8 cellular contexts compared by ENCODE assay signal in the genomic region with DNA sequence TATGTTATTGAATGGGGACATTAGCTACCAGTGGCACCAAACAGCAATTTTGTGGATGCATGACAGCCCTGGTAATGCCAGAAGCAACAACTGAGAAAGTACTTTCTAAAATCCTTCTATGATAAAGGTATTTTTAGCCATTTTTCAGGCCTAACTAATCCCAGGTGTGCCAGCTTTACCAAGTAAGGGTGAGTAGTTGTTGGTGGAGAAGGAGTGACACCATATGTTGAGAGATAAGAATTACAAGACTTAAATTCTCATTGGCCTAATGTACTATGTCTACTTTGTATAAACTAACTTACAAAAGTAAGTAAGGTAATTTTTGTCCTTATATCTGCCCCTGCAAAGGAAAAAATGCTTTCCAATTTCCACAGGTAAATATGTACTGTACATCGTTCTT. TPM values are rescaled to one million over a fixed set of nuclear protein-coding genes. Genes with fewer than 3 reads are reported as not detected.
DNase-seq lines count a peak whose midpoint lies in the region; ATAC-seq, FAIRE-seq and TF ChIP-seq lines count a peak whose summit lies in the region.

No MANE protein-coding gene starts in this region.

- TF ChIP-seq RAD21 in HepG2 (CRISPR knock-in tag; IDR thresholded peaks at IDR 0.05) = peak; percentile 50

- POLR2A ChIA-PET in A673 (lab: Charles Lee; ENCODE audit: low non-redundant PET) (no interaction called here), HepG2 (lab: Yijun Ruan, JAX) (interaction anchor here (1.0 to 1.1 kb wide), 2 partner anchors 183 to 440 kb away, joined by 3 to 4 read pairs; a partner anchor contains a TSS)

- H3K79me2 ChIP-seq in HepG2 (ENCODE audit: insufficient read depth, low read length) = peaks cover 4% of the 10 kb centered on the region

- 0% methylated on average over 1 of the region's 1 CpG for WGBS in HepG2 (ENCODE audit: low lambda C conversion rate)

- CTCF ChIA-PET in A673 (lab: Charles Lee) = interaction anchor here (0.5 kb wide), 1 partner anchor 345 kb away, joined by 7 read pairs; no protein-coding TSS in a partner anchor
- CTCF ChIA-PET in HepG2 (lab: Yijun Ruan, JAX; ENCODE audit: low intra/inter-chr PET ratio, low total read pairs) = interaction anchor here (1.4 to 2.4 kb wide), 3 partner anchors 261 to 536 kb away, joined by 5 to 13 read pairs (median 6); a partner anchor contains a TSS

- no peak for TF ChIP-seq EP300 in HepG2 (IDR thresholded peaks at IDR 0.05; ENCODE audit: low read depth in 2 of 2, low read length in 2 of 2)
- no peak for TF ChIP-seq EP300 in HepG2 (CRISPR knock-in tag; IDR thresholded peaks at IDR 0.05; ENCODE audit: borderline replicate concordance)

- peak; percentile 36 for DNase-seq in A673 (ENCODE audit: low spot score)
- DNase-seq in GM12865 (ENCODE audit: low read depth) = peak; percentile 72
- DNase-seq in HepG2 (ENCODE audit: low spot score) = peak; percentile 15
- no peak for DNase-seq in left colon

- no peaks in the 10 kb centered on the region for H3K36me3 ChIP-seq in A673 (ENCODE audit: insufficient read depth, low read length, poor library complexity, severe bottlenecking)
- H3K36me3 ChIP-seq in HepG2 (replicated peaks in 1 of 2; ENCODE audit: control insufficient read depth in 1 of 2, insufficient read depth in 2 of 2, low read length in 2 of 2) = no peaks in the 10 kb centered on the region

- H3K27me3 ChIP-seq in A673 (replicated peaks; ENCODE audit: insufficient read depth, low read depth, low read length, poor library complexity) (no peaks in the 10 kb centered on the region), HepG2 (ENCODE audit: control insufficient read depth in 1 of 2, insufficient read depth in 2 of 2, low read length in 2 of 2) (no peaks in the 10 kb centered on the region; a peak in 1 of 5 replicates)

- peak; percentile 24 for ATAC-seq in HG03575 (IDR thresholded peaks at IDR 0.05; ENCODE audit: extremely low read depth, insufficient number of reproducible peaks, low FRiP score, unreplicated experiment)
- 0 out of 3 replicates have a peak, but pooled peaks have one; percentile 23 for ATAC-seq in HepG2
- no peak for ATAC-seq in GM21825 (IDR thresholded peaks at IDR 0.05; ENCODE audit: unreplicated experiment)
- ATAC-seq in left colon = no peak
- ATAC-seq in GM21723 (IDR thresholded peaks at IDR 0.05; ENCODE audit: unreplicated experiment) = no peak

- BruUV-seq in A673 (replicated peaks; lab: Mats Ljungman, UMichigan) (no TSS peak), HepG2 (replicated peaks; lab: Mats Ljungman, UMichigan) (no TSS peak)

- H3K4me1 ChIP-seq in A673 (ENCODE audit: insufficient read depth, low read length, poor library complexity, severe bottlenecking) (peaks cover under 1% of the 10 kb centered on the region), HepG2 (ENCODE audit: insufficient read depth, low read length) (peaks cover 8% of the 10 kb centered on the region)

- H3K4me3 ChIP-seq in A673 (ENCODE audit: low read depth, low read length, poor library complexity, severe bottlenecking) (no peak overlapping the region), GM12865 (ENCODE audit: low read depth, low read length) (no peak overlapping the region), HepG2 (replicated peaks in 1 of 3; ENCODE audit: insufficient read depth in 1 of 3, low read depth in 2 of 3, low read length in 3 of 3) (no peak overlapping the region)

- no peak for FAIRE-seq in HepG2 (lab: Jason Lieb, UNC)

- no peaks in the 10 kb centered on the region for H3K9me3 ChIP-seq in A673 (ENCODE audit: low read depth, low read length, poor library complexity, severe bottlenecking)
- H3K9me3 ChIP-seq in HepG2 (ENCODE audit: low read length) = no peaks in the 10 kb centered on the region

- in situ Hi-C loops in HepG2 (cut with HindIII; ENCODE audit: extremely low pct_ligation_motif_present, low pct_unique_long_range_greater_than_20kb) = loop anchor here (25.0 kb wide), 3 partner anchors 269 to 794 kb away; a partner anchor contains a TSS

- H2AFZ ChIP-seq in HepG2 (ENCODE audit: low read length) = no peak overlapping the region

- no peak overlapping the region for H3K4me2 ChIP-seq in HepG2 (ENCODE audit: low read depth, low read length)

- TF ChIP-seq POLR2A in HepG2 (IDR thresholded peaks at IDR 0.05; ENCODE audit: insufficient read depth in 1 of 2, low read depth in 2 of 2, low read length in 2 of 2) = no peak

- no peak overlapping the region for H3K9ac ChIP-seq in HepG2 (ENCODE audit: insufficient read depth, low read depth, low read length)

- H4K20me1 ChIP-seq in HepG2 (ENCODE audit: insufficient read depth, low read length) = no peaks in the 10 kb centered on the region

- TF ChIP-seq CTCF in A673 (conservative IDR thresholded peaks at IDR 0.05; ENCODE audit: low read depth, low read length) (peak; percentile 53), GM12865 (IDR thresholded peaks at IDR 0.05; ENCODE audit: insufficient read depth, low read depth, low read length, missing control alignments) (peak; percentile 57), VCaP (conservative IDR thresholded peaks at IDR 0.05) (peak; percentile 77), HepG2 (CRISPR knock-in tag; IDR thresholded peaks at IDR 0.05) (peak; percentile 68)

- intact Hi-C loops in A673 (cut with micrococcal nuclease; ENCODE audit: unreplicated experiment) = loop anchor here (2.0 to 5.0 kb wide), 3 partner anchors 258 to 796 kb away; no protein-coding TSS in a partner anchor
- intact Hi-C loops in HepG2 (cut with micrococcal nuclease; ENCODE audit: unreplicated experiment) = loop anchor here (1.0 to 2.0 kb wide), 3 partner anchors 81 to 799 kb away; a partner anchor contains a TSS
- intact Hi-C loops in left colon (cut with DNase I, micrococcal nuclease) = no loop called here

- H3K27ac ChIP-seq in A673 (ENCODE audit: low read depth, low read length, poor library complexity, severe bottlenecking) (no peak overlapping the region), VCaP (peak overlapping the region; percentile 70; the same call in 1 of the 2 replicates), HepG2 (ENCODE audit: extremely low read length, insufficient read depth, low read length) (no peak overlapping the region)

RNA-seq across cellular contexts. Expression of a gene that starts 4.1 kb away (rescaled TPM):
- 42.6 and 49.7 TPM in 2 replicates for total RNA-seq in A673 (2021)
- 51.0 and 66.2 TPM in 2 replicates for total RNA-seq in HepG2 (2016; rRNA removed; fragmentation: Illumina TruSeq; extraction: Trizol)
- 38.5 and 43.1 TPM in 2 replicates for total RNA-seq in HepG2 (2016; cell fraction: cytosol; rRNA removed; fragmentation: Illumina TruSeq; extraction: Trizol; ENCODE audit: low read depth)
- total RNA-seq in HepG2 (2016; cell fraction: insoluble cytoplasmic fraction; rRNA removed; fragmentation: Illumina TruSeq; extraction: Trizol) = 55.5 and 63.3 TPM in 2 replicates
- 51.7 and 64.0 TPM in 2 replicates for total RNA-seq in HepG2 (2016; cell fraction: membrane; rRNA removed; fragmentation: Illumina TruSeq; extraction: Trizol)
- 20.8 and 27.4 TPM in 2 replicates for total RNA-seq in HepG2 (2016; cell fraction: nucleus; rRNA removed; fragmentation: Illumina TruSeq; extraction: Trizol)
- polyA plus RNA-seq in HepG2 (2011; rRNA removed) = 34.3 and 41.4 TPM in 2 replicates
- 19.2 and 23.8 TPM in 2 replicates for polyA plus RNA-seq in HepG2 (2011; cell fraction: cytosol; rRNA removed)
- polyA plus RNA-seq in HepG2 (2011; cell fraction: nucleus; rRNA removed) = 7.0 and 8.8 TPM in 2 replicates
- polyA plus RNA-seq in HepG2 (2012) = 39.2 and 39.8 TPM in 2 replicates
- 52.8 and 70.6 TPM in 2 replicates for polyA plus RNA-seq in HepG2 (2016; cell fraction: cytosol; fragmentation: Illumina TruSeq; extraction: Trizol; ENCODE audit: low read depth)
- polyA plus RNA-seq in HepG2 (2016; cell fraction: insoluble cytoplasmic fraction; fragmentation: Illumina TruSeq; extraction: Trizol; ENCODE audit: low read depth) = 95.8 and 101 TPM in 2 replicates
- polyA plus RNA-seq in HepG2 (2016; cell fraction: membrane; fragmentation: Illumina TruSeq; extraction: Trizol; ENCODE audit: low read depth) = 68.1 and 83.6 TPM in 2 replicates
- 44.3 and 48.4 TPM in 2 replicates for polyA plus RNA-seq in HepG2 (2016; cell fraction: nucleus; fragmentation: Illumina TruSeq; extraction: Trizol; ENCODE audit: insufficient read depth, low read depth)
- polyA minus RNA-seq in HepG2 (2011; rRNA and poly(A)+ RNA removed; ENCODE audit: low replicate concordance) = 7.3 and 16.0 TPM in 2 replicates
- polyA minus RNA-seq in HepG2 (2011; cell fraction: cytosol; rRNA and poly(A)+ RNA removed) = 5.7 and 6.1 TPM in 2 replicates
- 23.8 and 24.9 TPM in 2 replicates for polyA minus RNA-seq in HepG2 (2011; cell fraction: nucleus; rRNA and poly(A)+ RNA removed)
- 10 to 100 TPM; 46.0 to 56.8 TPM for total RNA-seq in left colon

RNA-seq across cellular contexts. Expression of a gene that starts 20.9 kb away (rescaled TPM):
- total RNA-seq in A673 (2021) (0.72 and 0.99 TPM in 2 replicates), HepG2 (2016; rRNA removed; fragmentation: Illumina TruSeq; extraction: Trizol) (0.18 TPM in 1 of 2 replicates, not detected in the other), left colon (10 to 100 TPM in 1 of 2 donors, 1 to 10 TPM in 1; 1.1 to 13.9 TPM)
- total RNA-seq in HepG2 (2016; cell fraction: cytosol; rRNA removed; fragmentation: Illumina TruSeq; extraction: Trizol; ENCODE audit: low read depth) = not detected in 2 replicates
- total RNA-seq in HepG2 (2016; cell fraction: insoluble cytoplasmic fraction; rRNA removed; fragmentation: Illumina TruSeq; extraction: Trizol) = 0.10 and 0.32 TPM in 2 replicates
- total RNA-seq in HepG2 (2016; cell fraction: membrane; rRNA removed; fragmentation: Illumina TruSeq; extraction: Trizol) = 0.25 TPM in 1 of 2 replicates, not detected in the other
- 0.47 and 0.97 TPM in 2 replicates for total RNA-seq in HepG2 (2016; cell fraction: nucleus; rRNA removed; fragmentation: Illumina TruSeq; extraction: Trizol)
- polyA plus RNA-seq in HepG2 (2011; rRNA removed) = 0.55 and 0.58 TPM in 2 replicates
- 0.13 and 0.26 TPM in 2 replicates for polyA plus RNA-seq in HepG2 (2011; cell fraction: cytosol; rRNA removed)
- 1.2 and 2.5 TPM in 2 replicates for polyA plus RNA-seq in HepG2 (2011; cell fraction: nucleus; rRNA removed)
- polyA plus RNA-seq in HepG2 (2012) = 0.28 and 0.46 TPM in 2 replicates
- polyA plus RNA-seq in HepG2 (2016; cell fraction: cytosol; fragmentation: Illumina TruSeq; extraction: Trizol; ENCODE audit: low read depth) = not detected in 2 replicates
- polyA plus RNA-seq in HepG2 (2016; cell fraction: insoluble cytoplasmic fraction; fragmentation: Illumina TruSeq; extraction: Trizol; ENCODE audit: low read depth) = 0.13 and 0.19 TPM in 2 replicates
- not detected in 2 replicates for polyA plus RNA-seq in HepG2 (2016; cell fraction: membrane; fragmentation: Illumina TruSeq; extraction: Trizol; ENCODE audit: low read depth)
- polyA plus RNA-seq in HepG2 (2016; cell fraction: nucleus; fragmentation: Illumina TruSeq; extraction: Trizol; ENCODE audit: insufficient read depth, low read depth) = 1.1 and 2.1 TPM in 2 replicates
- 0.21 and 2.3 TPM in 2 replicates for polyA minus RNA-seq in HepG2 (2011; rRNA and poly(A)+ RNA removed; ENCODE audit: low replicate concordance)
- not detected in 2 replicates for polyA minus RNA-seq in HepG2 (2011; cell fraction: cytosol; rRNA and poly(A)+ RNA removed)
- 2.2 and 3.1 TPM in 2 replicates for polyA minus RNA-seq in HepG2 (2011; cell fraction: nucleus; rRNA and poly(A)+ RNA removed)

RNA-seq across cellular contexts. Expression of a gene that starts 21.5 kb away (rescaled TPM):
- total RNA-seq in A673 (2021) (0.68 and 0.75 TPM in 2 replicates), HepG2 (2016; rRNA removed; fragmentation: Illumina TruSeq; extraction: Trizol) (not detected in 2 replicates), left colon (1 to 10 TPM in 1 of 2 donors, under 1 TPM in 1; 0.52 to 1.3 TPM)
- not detected in 2 replicates for total RNA-seq in HepG2 (2016; cell fraction: cytosol; rRNA removed; fragmentation: Illumina TruSeq; extraction: Trizol; ENCODE audit: low read depth)
- not detected in 2 replicates for total RNA-seq in HepG2 (2016; cell fraction: insoluble cytoplasmic fraction; rRNA removed; fragmentation: Illumina TruSeq; extraction: Trizol)
- total RNA-seq in HepG2 (2016; cell fraction: membrane; rRNA removed; fragmentation: Illumina TruSeq; extraction: Trizol) = not detected in 2 replicates
- total RNA-seq in HepG2 (2016; cell fraction: nucleus; rRNA removed; fragmentation: Illumina TruSeq; extraction: Trizol) = not detected in 2 replicates
- not detected in 2 replicates for polyA plus RNA-seq in HepG2 (2011; rRNA removed)
- not detected in 2 replicates for polyA plus RNA-seq in HepG2 (2011; cell fraction: cytosol; rRNA removed)
- not detected in 2 replicates for polyA plus RNA-seq in HepG2 (2011; cell fraction: nucleus; rRNA removed)
- not detected in 2 replicates for polyA plus RNA-seq in HepG2 (2012)
- polyA plus RNA-seq in HepG2 (2016; cell fraction: cytosol; fragmentation: Illumina TruSeq; extraction: Trizol; ENCODE audit: low read depth) = not detected in 2 replicates
- not detected in 2 replicates for polyA plus RNA-seq in HepG2 (2016; cell fraction: insoluble cytoplasmic fraction; fragmentation: Illumina TruSeq; extraction: Trizol; ENCODE audit: low read depth)
- polyA plus RNA-seq in HepG2 (2016; cell fraction: membrane; fragmentation: Illumina TruSeq; extraction: Trizol; ENCODE audit: low read depth) = not detected in 2 replicates
- not detected in 2 replicates for polyA plus RNA-seq in HepG2 (2016; cell fraction: nucleus; fragmentation: Illumina TruSeq; extraction: Trizol; ENCODE audit: insufficient read depth, low read depth)
- not detected in 2 replicates for polyA minus RNA-seq in HepG2 (2011; rRNA and poly(A)+ RNA removed; ENCODE audit: low replicate concordance)
- polyA minus RNA-seq in HepG2 (2011; cell fraction: cytosol; rRNA and poly(A)+ RNA removed) = not detected in 2 replicates
- not detected in 2 replicates for polyA minus RNA-seq in HepG2 (2011; cell fraction: nucleus; rRNA and poly(A)+ RNA removed)

Comparison
In these comparisons a context has a peak if more than half of its experiments do, and no peak if none do; other contexts are left out.
1. DNase-seq: peak in A673 (single experiment), GM12865 (single experiment) and HepG2 (single experiment); none in left colon (0 of 2).
2. ATAC-seq: peak in HG03575 (single experiment) and HepG2 (single experiment); none in GM21825 (single experiment), left colon (single experiment) and GM21723 (single experiment).
3. intact Hi-C loops: an anchor here in A673 (2.0 to 5.0 kb wide) and HepG2 (1.0 to 2.0 kb wide); none called in left colon.
4. Peak in every context shown above with its lines, with median percentiles within 50 percentile points of each other: CTCF ChIP-seq.